21 cellular contexts compared by ENCODE assay signal in genomic region chr2:113275556-113276215, GRCh38. TPM values are rescaled to one million over a fixed set of nuclear protein-coding genes. Genes with fewer than 3 reads are reported as not detected.
DNase-seq lines count a peak whose midpoint lies in the region; ATAC-seq, FAIRE-seq and TF ChIP-seq lines count a peak whose summit lies in the region.
"Had no signal": no experiment of that assay in that cellular context is flagged by ENCODE, and none has a peak within 500 bp of the region (broad histone marks: within the 10 kb centered on the region; RNA-seq: fewer than 3 reads in every experiment).

No MANE protein-coding gene starts in this region.

- H3K4me1 Mint-ChIP-seq in activated T-cell treated with anti-CD3 and anti-CD28 coated beads, Interleukin-2, amount 50 U/mL, for 72 hours (ENCODE audit: low read depth): peaks cover 10% of the 10 kb centered on the region
- H3K4me1 Mint-ChIP-seq in activated T-cell treated with anti-CD3 and anti-CD28 coated beads, Interleukin-2, amount 50 U/mL, for 4 hours (ENCODE audit: low read depth): peaks cover 18% of the 10 kb centered on the region
- H3K4me1 Mint-ChIP-seq: central memory CD8-positive, alpha-beta T cell; memory B cell had no signal

- no peaks in the 10 kb centered on the region for H3K9me3 Mint-ChIP-seq in activated T-cell treated with anti-CD3 and anti-CD28 coated beads, Interleukin-2, amount 50 U/mL, for 72 hours
- no peaks in the 10 kb centered on the region for H3K9me3 Mint-ChIP-seq in activated T-cell treated with anti-CD3 and anti-CD28 coated beads, Interleukin-2, amount 50 U/mL, for 4 hours
- H3K9me3 Mint-ChIP-seq: activated CD8-positive, alpha-beta T cell treated with anti-CD3 and anti-CD28 coated beads for 36 hours; central memory CD8-positive, alpha-beta T cell; memory B cell; natural killer cell treated with Interleukin-12 subunit alpha and Interleukin-12 subunit beta and Interleukin-15 and Interleukin-18, amount 100 ng/mL, for 72 hours had no signal

- 13% methylated on average over 38 of the region's 38 CpGs for WGBS in smooth muscle cell (ENCODE audit: low lambda C conversion rate)

- H4K20me1 ChIP-seq in smooth muscle cell (ENCODE audit: low read depth): no peaks in the 10 kb centered on the region

- H3K27ac ChIP-seq in kidney (ENCODE audit: low read depth in 2 of 2, low read length in 2 of 2) (peak overlapping the region; percentile 96 to 98), smooth muscle cell (ENCODE audit: low read depth) (no peak overlapping the region)
- H3K27ac ChIP-seq: adrenal gland, C4-2B, VCaP had no signal

- intact Hi-C loops in kidney (cut with DNase I): no loop called here

- H3K4me3 ChIP-seq in adipocyte (ENCODE audit: low read length) (peak overlapping the region; percentile 8), kidney (ENCODE audit: low read length in 2 of 2) (peak overlapping the region; percentile 90 to 95), smooth muscle cell (no peak overlapping the region), MG63 (no peak overlapping the region)
- H3K4me3 ChIP-seq: adrenal gland had no signal

- no peak overlapping the region for H2AFZ ChIP-seq in smooth muscle cell (ENCODE audit: low read depth)

- H3K9ac ChIP-seq in adipocyte (ENCODE audit: low read length) (no peak overlapping the region), kidney (ENCODE audit: low read length in 2 of 2) (peak overlapping the region; percentile 98), smooth muscle cell (ENCODE audit: low read depth) (no peak overlapping the region)

- TF ChIP-seq CTCF in kidney (IDR thresholded peaks at IDR 0.05; ENCODE audit: borderline replicate concordance, extremely low read depth, insufficient read depth) (no peak), smooth muscle cell (IDR thresholded peaks at IDR 0.05; ENCODE audit: borderline replicate concordance, insufficient read depth, poor library complexity, severe bottlenecking) (no peak)

- no peaks in the 10 kb centered on the region for H3K9me3 ChIP-seq in adipocyte (ENCODE audit: control insufficient read depth, low read length)
- no peaks in the 10 kb centered on the region for H3K9me3 ChIP-seq in kidney (ENCODE audit: control insufficient read depth in 1 of 2, low read length in 2 of 2)
- no peaks in the 10 kb centered on the region for H3K9me3 ChIP-seq in smooth muscle cell (replicated peaks; ENCODE audit: low read depth)
- no peaks in the 10 kb centered on the region for H3K9me3 ChIP-seq in MG63
- H3K9me3 ChIP-seq: adrenal gland had no signal

- H3K36me3 ChIP-seq in adipocyte (ENCODE audit: control insufficient read depth, insufficient read depth, low read length, severe bottlenecking) (no peaks in the 10 kb centered on the region), kidney (ENCODE audit: control insufficient read depth in 1 of 2, insufficient read depth in 2 of 2, low read length in 2 of 2) (peaks cover 0 to 14% of the 10 kb centered on the region in 2 donors), smooth muscle cell (ENCODE audit: low read depth) (no peaks in the 10 kb centered on the region), MG63 (no peaks in the 10 kb centered on the region)
- H3K36me3 ChIP-seq: adrenal gland had no signal

- H3K27me3 Mint-ChIP-seq in activated T-cell treated with anti-CD3 and anti-CD28 coated beads, Interleukin-2, amount 50 U/mL, for 72 hours (ENCODE audit: low read depth): peaks cover 52% of the 10 kb centered on the region
- peaks cover 64% of the 10 kb centered on the region for H3K27me3 Mint-ChIP-seq in activated T-cell treated with anti-CD3 and anti-CD28 coated beads, Interleukin-2, amount 50 U/mL, for 4 hours (ENCODE audit: low read depth)

- H3K27ac Mint-ChIP-seq in activated T-cell treated with anti-CD3 and anti-CD28 coated beads, Interleukin-2, amount 50 U/mL, for 72 hours: no peak overlapping the region
- H3K27ac Mint-ChIP-seq: activated CD8-positive, alpha-beta T cell treated with anti-CD3 and anti-CD28 coated beads for 36 hours; memory B cell; natural killer cell treated with Interleukin-12 subunit alpha and Interleukin-12 subunit beta and Interleukin-15 and Interleukin-18, amount 100 ng/mL, for 72 hours had no signal

- no peaks in the 10 kb centered on the region for H3K36me3 Mint-ChIP-seq in activated T-cell treated with anti-CD3 and anti-CD28 coated beads, Interleukin-2, amount 50 U/mL, for 72 hours (ENCODE audit: insufficient read depth in 2 of 2)
- no peaks in the 10 kb centered on the region for H3K36me3 Mint-ChIP-seq in activated T-cell treated with anti-CD3 and anti-CD28 coated beads, Interleukin-2, amount 50 U/mL, for 4 hours (ENCODE audit: insufficient read depth)
- H3K36me3 Mint-ChIP-seq: memory B cell; natural killer cell treated with Interleukin-12 subunit alpha and Interleukin-12 subunit beta and Interleukin-15 and Interleukin-18, amount 100 ng/mL, for 72 hours had no signal

- DNase-seq in activated T-cell treated with anti-CD3 and anti-CD28 coated beads, Interleukin-2, amount 50 U/mL, for 72 hours: no peak
- DNase-seq in activated T-cell treated with anti-CD3 and anti-CD28 coated beads, Interleukin-2, amount 50 U/mL, for 4 hours: no peak
- DNase-seq in adipocyte (ENCODE audit: low read depth): no peak
- DNase-seq in kidney: no peak
- DNase-seq in smooth muscle cell (lab: John Stamatoyannopoulos, UW; ENCODE audit: unreplicated experiment): no peak
- DNase-seq in MG63: no peak
- DNase-seq in UCSD-AML1 (lab: John Stamatoyannopoulos, UW; ENCODE audit: unreplicated experiment): no peak
- DNase-seq in NCI-H2171 treated with DMSO at 0.1 percent for 48 hours (lab: John Stamatoyannopoulos, UW): no peak
- DNase-seq: activated CD8-positive, alpha-beta T cell treated with anti-CD3 and anti-CD28 coated beads for 36 hours; adrenal gland; effector CD4-positive, alpha-beta T cell; head of caudate nucleus; IMR-90; NCI-H2029 treated with DMSO at 0.1 percent for 48 hours; NCI-H524 treated with DMSO at 0.1 percent for 48 hours; Right ventricle myocardium superior had no signal

- ATAC-seq in activated T-cell treated with anti-CD3 and anti-CD28 coated beads, Interleukin-2, amount 50 U/mL, for 72 hours (replicated peaks in 1 of 2): no peak
- ATAC-seq in activated T-cell treated with anti-CD3 and anti-CD28 coated beads, Interleukin-2, amount 50 U/mL, for 4 hours: no peak
- ATAC-seq: activated CD8-positive, alpha-beta T cell treated with anti-CD3 and anti-CD28 coated beads for 36 hours; natural killer cell treated with Interleukin-12 subunit alpha and Interleukin-12 subunit beta and Interleukin-15 and Interleukin-18, amount 100 ng/mL, for 72 hours had no signal

- no peaks in the 10 kb centered on the region for H3K79me2 ChIP-seq in smooth muscle cell (ENCODE audit: low read depth)

- H3K4me1 ChIP-seq in adipocyte (ENCODE audit: control insufficient read depth, insufficient read depth, low read length): no peaks in the 10 kb centered on the region
- H3K4me1 ChIP-seq in kidney (ENCODE audit: control insufficient read depth in 1 of 2, insufficient read depth in 1 of 2, low read depth in 1 of 2, low read length in 2 of 2): peaks cover 32 to 49% of the 10 kb centered on the region in 2 donors
- H3K4me1 ChIP-seq in smooth muscle cell (ENCODE audit: low read depth): peaks cover 13% of the 10 kb centered on the region

- FAIRE-seq in kidney (lab: Jason Lieb, UNC): no peak

- H3K4me3 Mint-ChIP-seq in activated T-cell treated with anti-CD3 and anti-CD28 coated beads, Interleukin-2, amount 50 U/mL, for 72 hours: peak overlapping the region; percentile 39 to 55
- H3K4me3 Mint-ChIP-seq in activated T-cell treated with anti-CD3 and anti-CD28 coated beads, Interleukin-2, amount 50 U/mL, for 4 hours: no peak overlapping the region
- H3K4me3 Mint-ChIP-seq: activated CD8-positive, alpha-beta T cell treated with anti-CD3 and anti-CD28 coated beads for 36 hours; central memory CD8-positive, alpha-beta T cell; memory B cell; natural killer cell treated with Interleukin-12 subunit alpha and Interleukin-12 subunit beta and Interleukin-15 and Interleukin-18, amount 100 ng/mL, for 72 hours had no signal

- peak overlapping the region; percentile 26 for H3K4me2 ChIP-seq in smooth muscle cell

- H3K27me3 ChIP-seq in adipocyte (replicated peaks; ENCODE audit: control insufficient read depth, insufficient read depth, low read length) (peaks cover 67% of the 10 kb centered on the region), smooth muscle cell (ENCODE audit: low read depth) (peaks cover 100% of the 10 kb centered on the region), MG63 (no peaks in the 10 kb centered on the region)

- no peaks in the 10 kb centered on the region for H3F3A ChIP-seq in smooth muscle cell (ENCODE audit: low read depth)

RNA-seq across cellular contexts. Expression of gene PAX8, which starts 3.0 kb away (rescaled TPM):
- 1 to 10 TPM; 3.0 to 4.3 TPM for total RNA-seq in activated T-cell treated with anti-CD3 and anti-CD28 coated beads, Interleukin-2, amount 50 U/mL, for 72 hours
- total RNA-seq in activated T-cell treated with anti-CD3 and anti-CD28 coated beads, Interleukin-2, amount 50 U/mL, for 4 hours: 1 to 10 TPM in 1 of 3 donors, under 1 TPM in 2; 0.73 to 1.1 (median 0.98) TPM
- 607 TPM for total RNA-seq in kidney
- 199 TPM for polyA plus RNA-seq in kidney (ENCODE audit: insufficient read depth, low read depth, low replicate concordance)
- total RNA-seq in smooth muscle cell: not detected in 2 replicates
- polyA plus RNA-seq in smooth muscle cell: 0.34 TPM in 1 of 2 replicates, not detected in the other
- 0.46 and 0.69 TPM in 2 replicates for total RNA-seq in MG63 (2014; rRNA removed; shearing (Covaris generic); ENCODE audit: low replicate concordance)

Comparison
In these comparisons a context has a peak if more than half of its experiments do, and no peak if none do; other contexts are left out.
1. H3K4me3 ChIP-seq: peak in adipocyte (single experiment) and kidney (2 of 2); none in smooth muscle cell (single experiment) and MG63 (single experiment).
2. H3K9ac ChIP-seq: peak in kidney (2 of 2); none in adipocyte (single experiment) and smooth muscle cell (single experiment).
3. RNA of gene PAX8, which starts 3.0 kb away (total RNA-seq): 607 TPM in kidney (single experiment); 3.0 to 4.3 TPM in activated T-cell treated with anti-CD3 and anti-CD28 coated beads, Interleukin-2, amount 50 U/mL, for 72 hours, 0.73 to 1.1 TPM in activated T-cell treated with anti-CD3 and anti-CD28 coated beads, Interleukin-2, amount 50 U/mL, for 4 hours, 0.46 to 0.69 TPM in MG63 and not detected in smooth muscle cell; every median in the first group is over 100 times any median in the second.